In the genomic region with DNA sequence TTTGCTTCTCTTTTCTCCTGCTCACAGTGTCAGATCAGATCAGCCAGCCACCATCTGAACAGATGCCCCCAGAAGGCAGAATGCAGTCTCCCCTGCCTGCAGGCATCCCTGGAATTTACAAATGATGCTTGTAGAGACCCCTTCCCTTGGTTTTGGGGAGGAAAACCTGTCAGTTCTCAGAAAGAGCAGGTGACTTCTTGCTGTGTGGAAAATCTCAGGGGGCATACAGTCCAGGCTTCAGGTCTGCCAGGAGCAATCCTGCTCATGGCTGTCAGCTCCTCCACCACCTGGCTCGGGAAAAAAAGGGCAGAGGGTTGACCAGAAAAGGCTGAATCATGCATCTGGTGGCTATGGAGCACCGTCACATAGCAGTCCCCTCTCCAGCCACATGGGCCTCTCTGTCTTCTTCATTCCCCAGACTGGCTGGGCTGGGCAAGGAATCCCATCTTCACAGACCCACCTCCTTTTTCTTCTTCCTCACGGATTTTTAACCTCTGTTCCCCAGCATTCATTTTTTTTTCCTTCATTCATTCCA, we compare ENCODE assay signal across 21 cellular contexts.
"Had no signal": no experiment of that assay in that cellular context is flagged by ENCODE, and none has a peak within 500 bp of the region (broad histone marks: within the 10 kb centered on the region; RNA-seq: fewer than 3 reads in every experiment).

No MANE protein-coding gene starts in this region.

- H3K27me3 ChIP-seq: Peyer's patch, SJCRH30 had no signal

- H3K4me1 ChIP-seq: adrenal gland, Peyer's patch, SJCRH30 had no signal

- H3K9me3 ChIP-seq: adrenal gland, Peyer's patch, SJCRH30, SK-N-SH had no signal

- H3K36me3 ChIP-seq: adrenal gland, Peyer's patch, SJCRH30 had no signal

- H3K27ac ChIP-seq: adrenal gland, Peyer's patch, RWPE1, SJCRH30, VCaP had no signal

- DNase-seq: activated CD4-positive, alpha-beta memory T cell treated with anti-CD3 and anti-CD28 coated beads for 36 hours; activated CD4-positive, alpha-beta T cell treated with anti-CD3 and anti-CD28 coated beads, Interleukin-2, amount 10 ng/mL, durations not matched to agents 7 days and 5 days; activated CD4-positive, CD25-positive, alpha-beta regulatory T cell; activated CD8-positive, alpha-beta memory T cell treated with anti-CD3 and anti-CD28 coated beads, Interleukin-2, amount 50 U/mL, for 4 hours; activated naive CD4-positive, alpha-beta T cell treated with anti-CD3 and anti-CD28 coated beads, Interleukin-2, amount 50 U/mL, for 16 hours; activated naive CD8-positive, alpha-beta T cell treated with anti-CD3 and anti-CD28 coated beads, Interleukin-2, amount 10 ng/mL, durations not matched to agents 7 days and 5 days; adrenal gland; anterior cingulate cortex; caudate nucleus; NCI-H1105 treated with DMSO at 0.1 percent for 48 hours; NCI-H1436 treated with DMSO at 0.1 percent for 48 hours; NCI-H187; NCI-H2081; NCI-H524; Peyer's patch; Right ventricle myocardium superior; SJCRH30; SK-N-SH; T-helper 1 cell had no signal

- H3K4me3 ChIP-seq: adrenal gland, Peyer's patch, SJCRH30 had no signal
